Comparison of ENCODE assay signal across 9 cellular contexts in the genomic region with DNA sequence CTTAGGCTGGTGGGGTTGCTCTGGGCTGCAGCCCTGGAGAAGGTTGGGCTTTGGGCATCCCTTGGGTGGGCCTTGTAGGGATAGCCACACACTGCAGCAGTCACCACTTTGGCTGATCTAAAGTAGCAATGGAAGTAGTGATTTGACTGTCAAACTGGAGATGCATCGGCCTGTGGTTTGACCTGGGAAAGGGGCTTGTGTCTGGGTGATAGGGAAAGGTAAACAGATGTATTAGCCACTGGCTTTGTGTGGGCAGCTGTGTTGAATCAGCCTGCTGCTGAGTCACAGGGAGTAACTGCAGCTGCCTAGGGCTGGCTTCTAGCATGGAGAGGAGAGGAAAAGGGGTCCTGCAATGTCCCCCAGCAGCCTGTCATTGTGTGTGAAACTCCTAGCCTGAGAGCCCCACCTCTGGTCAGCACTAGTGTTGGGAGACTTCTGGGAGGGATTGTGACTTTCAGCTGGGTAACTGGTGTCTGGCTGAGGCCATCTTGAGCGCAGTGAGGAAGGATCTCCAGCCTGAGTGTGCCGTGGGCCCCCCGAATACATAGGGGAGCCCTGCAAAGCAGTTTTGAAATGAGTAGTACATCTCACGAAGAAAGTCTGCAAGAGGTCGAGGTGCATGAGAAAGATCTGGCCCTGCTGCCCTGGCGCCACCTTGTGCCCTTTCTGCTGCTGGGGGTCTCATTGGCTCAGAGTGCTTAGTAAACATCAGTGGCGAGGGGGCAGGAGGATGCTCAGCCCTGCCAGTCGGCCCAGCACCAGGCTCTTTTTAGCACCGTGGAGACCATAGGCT.
DNase-seq lines count a peak whose midpoint lies in the region; ATAC-seq and TF ChIP-seq lines count a peak whose summit lies in the region.
"Had no signal": no experiment of that assay in that cellular context is flagged by ENCODE, and none has a peak within 500 bp of the region (broad histone marks: within the 10 kb centered on the region; RNA-seq: fewer than 3 reads in every experiment).

No MANE protein-coding gene starts in this region.

- ATAC-seq in GM21367 (IDR thresholded peaks at IDR 0.05; ENCODE audit: unreplicated experiment): peak; percentile 51
- ATAC-seq in Panc1: peak; percentile 93

- no peaks in the 10 kb centered on the region for H4K20me1 ChIP-seq in hepatocyte (ENCODE audit: insufficient read depth, poor library complexity, severe bottlenecking)

- H3K36me3 ChIP-seq in Panc1 (ENCODE audit: control insufficient read depth, insufficient read depth, low read length) (no peaks in the 10 kb centered on the region; the same call in 1 of the 2 replicates), hepatocyte (replicated peaks; ENCODE audit: insufficient read depth, low read depth) (no peaks in the 10 kb centered on the region)
- H3K36me3 ChIP-seq: thoracic aorta had no signal

- CTCF ChIA-PET in Calu3 (lab: Charles Lee): interaction anchor here (0.8 kb wide), 1 partner anchor 18 kb away, joined by 3 read pairs; no protein-coding TSS in a partner anchor
- CTCF ChIA-PET in Panc1 (lab: Charles Lee): no interaction called here

- no TSS peak for BruUV-seq in Calu3 (replicated peaks; lab: Mats Ljungman, UMichigan)
- BruUV-seq in Panc1 (replicated peaks; lab: Mats Ljungman, UMichigan): no TSS peak

- no peaks in the 10 kb centered on the region for H3K27me3 Mint-ChIP-seq in Calu3 (ENCODE audit: unreplicated experiment)

- H3K4me3 ChIP-seq in Panc1 (ENCODE audit: low read depth in 2 of 2, low read length in 2 of 2) (no peak overlapping the region), hepatocyte (no peak overlapping the region)
- H3K4me3 ChIP-seq: thoracic aorta had no signal

- 70% methylated on average over 10 of the region's 10 CpGs for WGBS in hepatocyte (ENCODE audit: low lambda C conversion rate, missing lambda C conversion rate)

- H3K9me3 ChIP-seq in Panc1 (ENCODE audit: control insufficient read depth, insufficient read depth, low read depth, low read length) (peaks cover 5% of the 10 kb centered on the region; the same call in 1 of the 2 replicates), hepatocyte (ENCODE audit: low read depth) (no peaks in the 10 kb centered on the region)
- H3K9me3 ChIP-seq: thoracic aorta had no signal

- in situ Hi-C loops in Panc1 (cut with HindIII; ENCODE audit: low pct_unique_long_range_greater_than_20kb, low sequenced_read_pairs): no loop called here

- H3K27me3 ChIP-seq in Panc1 (ENCODE audit: control insufficient read depth, insufficient read depth, low read length): no peaks in the 10 kb centered on the region
- H3K27me3 ChIP-seq in hepatocyte: no peaks in the 10 kb centered on the region

- intact Hi-C loops in Calu3 (cut with micrococcal nuclease; ENCODE audit: unreplicated experiment): no loop called here
- intact Hi-C loops in Panc1 (cut with micrococcal nuclease; ENCODE audit: unreplicated experiment): no loop called here

- peak overlapping the region; percentile 68 for H3K27ac ChIP-seq in Panc1 (ENCODE audit: low read length)
- H3K27ac ChIP-seq in hepatocyte: no peak overlapping the region
- H3K27ac ChIP-seq: thoracic aorta had no signal

- POLR2A ChIA-PET in Panc1 (lab: Charles Lee): no interaction called here

- H2AFZ ChIP-seq in hepatocyte: no peak overlapping the region

- H3K36me3 Mint-ChIP-seq in Calu3 (ENCODE audit: insufficient read depth, unreplicated experiment): no peaks in the 10 kb centered on the region

- H3K4me3 Mint-ChIP-seq in Calu3 (ENCODE audit: low read depth, unreplicated experiment): peak overlapping the region; percentile 33

- H3K4me2 ChIP-seq in hepatocyte: no peak overlapping the region

- H3K4me1 ChIP-seq in Panc1 (ENCODE audit: control insufficient read depth, insufficient read depth, low read length) (peaks cover 14% of the 10 kb centered on the region), hepatocyte (ENCODE audit: insufficient read depth) (peaks cover 12% of the 10 kb centered on the region)

- no peaks in the 10 kb centered on the region for H3K79me2 ChIP-seq in hepatocyte

- H3K27ac Mint-ChIP-seq in Calu3 (ENCODE audit: unreplicated experiment): peak overlapping the region; percentile 52

- DNase-seq in Calu3 (peak; percentile 29), Panc1 (ENCODE audit: low read depth, low spot score) (peak; percentile 43), hepatocyte (ENCODE audit: low spot score) (peak; percentile 26), GOT3 (lab: John Stamatoyannopoulos, UW) (no peak), middle frontal gyrus (ENCODE audit: extremely low spot score, low spot score) (no peak), HT-29 (ENCODE audit: low spot score) (no peak)
- no peak for DNase-seq in effector CD4-positive, alpha-beta T cell

- H3K4me1 Mint-ChIP-seq in Calu3 (ENCODE audit: low read depth, unreplicated experiment): peaks cover 45% of the 10 kb centered on the region

- TF ChIP-seq CTCF in Calu3 (IDR thresholded peaks at IDR 0.05; ENCODE audit: unreplicated experiment): no peak
- TF ChIP-seq CTCF in Panc1 (IDR thresholded peaks at IDR 0.05): peak; percentile 78
- no peak for TF ChIP-seq CTCF in hepatocyte (IDR thresholded peaks at IDR 0.05; ENCODE audit: poor library complexity)

- H3K9me3 Mint-ChIP-seq in Calu3 (ENCODE audit: low read depth, unreplicated experiment): no peaks in the 10 kb centered on the region

- H3K9me2 ChIP-seq in hepatocyte (replicated peaks; ENCODE audit: insufficient read depth): no peaks in the 10 kb centered on the region

Comparison
In these comparisons a context has a peak if more than half of its experiments do, and no peak if none do; other contexts are left out.
1. DNase-seq: peak in Calu3 (single experiment), Panc1 (single experiment) and hepatocyte (single experiment); none in effector CD4-positive, alpha-beta T cell (single experiment), GOT3 (single experiment), middle frontal gyrus (single experiment) and HT-29 (single experiment).